In genomic region chr3:167001374-167001773, GRCh38 we compare ENCODE assay signal across 29 cellular contexts.
"Had no signal": no experiment of that assay in that cellular context is flagged by ENCODE, and none has a peak within 500 bp of the region (broad histone marks: within the 10 kb centered on the region; RNA-seq: fewer than 3 reads in every experiment).

No MANE protein-coding gene starts in this region.

- H3K4me1 ChIP-seq: adrenal gland, body of pancreas, esophagus muscularis mucosa, foreskin keratinocyte, gastrocnemius medialis, heart left ventricle had no signal

- H3K4me1 Mint-ChIP-seq: activated naive CD4-positive, alpha-beta T cell treated with anti-CD3 and anti-CD28 coated beads, Interleukin-2, amount 50 U/mL, for 24 hours; activated naive CD8-positive, alpha-beta T cell treated with anti-CD3 and anti-CD28 coated beads for 36 hours; activated naive CD8-positive, alpha-beta T cell treated with anti-CD3 and anti-CD28 coated beads, Interleukin-2, amount 50 U/mL, for 24 hours had no signal

- H3K36me3 Mint-ChIP-seq: activated naive CD4-positive, alpha-beta T cell treated with anti-CD3 and anti-CD28 coated beads, Interleukin-2, amount 50 U/mL, for 24 hours; activated naive CD8-positive, alpha-beta T cell treated with anti-CD3 and anti-CD28 coated beads for 36 hours had no signal

- H3K27ac Mint-ChIP-seq: activated CD8-positive, alpha-beta T cell treated with anti-CD3 and anti-CD28 coated beads for 36 hours; activated naive CD4-positive, alpha-beta T cell treated with anti-CD3 and anti-CD28 coated beads for 36 hours; activated naive CD4-positive, alpha-beta T cell treated with anti-CD3 and anti-CD28 coated beads, Interleukin-2, amount 50 U/mL, for 24 hours; activated naive CD8-positive, alpha-beta T cell treated with anti-CD3 and anti-CD28 coated beads for 36 hours; activated naive CD8-positive, alpha-beta T cell treated with anti-CD3 and anti-CD28 coated beads, Interleukin-2, amount 50 U/mL, for 24 hours; activated T-helper 1 cell treated with anti-CD3 and anti-CD28 coated beads, Interleukin-12 subunit alpha, Interleukin-12 subunit beta, Interleukin-2, Interleukin-4 antibody, amounts not matched to agents 30 ng/mL and 10 ng/mL and 1 ng/mL, durations not matched to agents 14 hours and 24 hours and 36 hours; activated T-helper 2 cell treated with anti-CD3 and anti-CD28 coated beads, Interferon-gamma antibody, Interleukin-2, Interleukin-4, amounts not matched to agents 10 μg/mL and 5 μg/mL and 100 μg/mL, durations not matched to agents 14 hours and 24 hours and 36 hours; effector memory CD8-positive, alpha-beta T cell had no signal

- H3K27ac ChIP-seq: adrenal gland, body of pancreas, esophagus muscularis mucosa, foreskin keratinocyte, gastrocnemius medialis, heart left ventricle had no signal

- H3K36me3 ChIP-seq: adrenal gland, esophagus muscularis mucosa, gastrocnemius medialis, heart left ventricle had no signal

- FAIRE-seq: colon had no signal

- DNase-seq: activated CD4-positive, alpha-beta T cell treated with anti-CD3 and anti-CD28 coated beads for 48 hours; activated CD4-positive, alpha-beta T cell treated with anti-CD3 and anti-CD28 coated beads, Interleukin-2, amount 50 U/mL, for 1 hour; activated CD4-positive, alpha-beta T cell treated with anti-CD3 and anti-CD28 coated beads, Interleukin-2, amount 50 U/mL, for 48 hours; activated CD8-positive, alpha-beta memory T cell treated with anti-CD3 and anti-CD28 coated beads for 24 hours; activated CD8-positive, alpha-beta T cell treated with anti-CD3 and anti-CD28 coated beads for 36 hours; activated effector memory CD4-positive, alpha-beta T cell treated with anti-CD3 and anti-CD28 coated beads, Interleukin-2, amount 50 U/mL, for 16 hours; activated naive CD4-positive, alpha-beta T cell treated with anti-CD3 and anti-CD28 coated beads for 36 hours; activated naive CD8-positive, alpha-beta T cell treated with anti-CD3 and anti-CD28 coated beads for 36 hours; activated naive CD8-positive, alpha-beta T cell treated with anti-CD3 and anti-CD28 coated beads, Interleukin-2, amount 50 U/mL, for 24 hours; activated T-cell treated with anti-CD3 and anti-CD28 coated beads, Interleukin-2, amount 50 U/mL, for 48 hours; adrenal gland; amygdala; aorta; body of pancreas; cortex of kidney; dermis blood vessel endothelial cell; effector CD4-positive, alpha-beta T cell; effector memory CD8-positive, alpha-beta T cell; erythroblast; foreskin keratinocyte; gastrocnemius medialis; glutamatergic neuron; heart left ventricle; T-helper 2 cell had no signal

- H3K9me3 ChIP-seq: adrenal gland, gastrocnemius medialis had no signal

- H3K9me3 Mint-ChIP-seq: activated naive CD8-positive, alpha-beta T cell treated with anti-CD3 and anti-CD28 coated beads, Interleukin-2, amount 50 U/mL, for 24 hours had no signal

- H3K27me3 Mint-ChIP-seq: activated CD8-positive, alpha-beta T cell treated with anti-CD3 and anti-CD28 coated beads for 36 hours; activated naive CD4-positive, alpha-beta T cell treated with anti-CD3 and anti-CD28 coated beads, Interleukin-2, amount 50 U/mL, for 24 hours; activated naive CD8-positive, alpha-beta T cell treated with anti-CD3 and anti-CD28 coated beads for 36 hours; activated naive CD8-positive, alpha-beta T cell treated with anti-CD3 and anti-CD28 coated beads, Interleukin-2, amount 50 U/mL, for 24 hours; effector memory CD8-positive, alpha-beta T cell had no signal

- H3K27me3 ChIP-seq: adrenal gland, body of pancreas, esophagus muscularis mucosa, foreskin keratinocyte, gastrocnemius medialis, heart left ventricle had no signal

- H3K4me3 Mint-ChIP-seq: activated CD8-positive, alpha-beta T cell treated with anti-CD3 and anti-CD28 coated beads for 36 hours; activated naive CD4-positive, alpha-beta T cell treated with anti-CD3 and anti-CD28 coated beads for 36 hours; activated naive CD4-positive, alpha-beta T cell treated with anti-CD3 and anti-CD28 coated beads, Interleukin-2, amount 50 U/mL, for 24 hours; activated naive CD8-positive, alpha-beta T cell treated with anti-CD3 and anti-CD28 coated beads for 36 hours; activated naive CD8-positive, alpha-beta T cell treated with anti-CD3 and anti-CD28 coated beads, Interleukin-2, amount 50 U/mL, for 24 hours; activated T-helper 1 cell treated with anti-CD3 and anti-CD28 coated beads, Interleukin-12 subunit alpha, Interleukin-12 subunit beta, Interleukin-2, Interleukin-4 antibody, amounts not matched to agents 30 ng/mL and 10 ng/mL and 1 ng/mL, durations not matched to agents 14 hours and 24 hours and 36 hours; effector memory CD8-positive, alpha-beta T cell had no signal

- H3K4me3 ChIP-seq: adrenal gland, body of pancreas, esophagus muscularis mucosa, gastrocnemius medialis, heart left ventricle had no signal

- ATAC-seq: activated CD8-positive, alpha-beta T cell treated with anti-CD3 and anti-CD28 coated beads for 36 hours; activated naive CD8-positive, alpha-beta T cell treated with anti-CD3 and anti-CD28 coated beads, Interleukin-2, amount 50 U/mL, for 24 hours; body of pancreas; effector memory CD8-positive, alpha-beta T cell; foreskin keratinocyte; gastrocnemius medialis; heart left ventricle had no signal
